22 cellular contexts compared by ENCODE assay signal in genomic region chr11:35677904-35678303, GRCh38. TPM values are rescaled to one million over a fixed set of nuclear protein-coding genes. Genes with fewer than 3 reads are reported as not detected.
"Had no signal": no experiment of that assay in that cellular context is flagged by ENCODE, and none has a peak within 500 bp of the region (broad histone marks: within the 10 kb centered on the region; RNA-seq: fewer than 3 reads in every experiment).

No MANE protein-coding gene starts in this region.

- ATAC-seq: gastrocnemius medialis; left lung; mucosa of descending colon; naive thymus-derived CD8-positive, alpha-beta T cell; SK-N-SH treated with all-trans-retinoic acid at 6 μM for 48 hours; T-cell had no signal

- H3K27me3 ChIP-seq: colonic mucosa, gastrocnemius medialis, left lung, spleen, suprapubic skin, transverse colon, uterus had no signal

- DNase-seq: activated CD4-positive, alpha-beta T cell treated with anti-CD3 and anti-CD28 coated beads, Interleukin-2, amount 50 U/mL, for 1 hour; activated CD8-positive, alpha-beta memory T cell treated with anti-CD3 and anti-CD28 coated beads, Interleukin-2, amount 50 U/mL, for 48 hours; activated gamma-delta T cell; activated T-cell treated with anti-CD3 and anti-CD28 coated beads, Interleukin-2, amount 50 U/mL, for 72 hours; amygdala; colonic mucosa; gastrocnemius medialis; kidney; left lung; mucosa of descending colon; naive thymus-derived CD8-positive, alpha-beta T cell; spleen; stimulated activated CD8-positive, alpha-beta memory T cell treated with anti-CD3 and anti-CD28 coated beads, Interleukin-4, amount 100 ng/mL, for 48 hours; T-cell; T-helper 9 cell; transverse colon; uterus had no signal

- H3K9me3 ChIP-seq: colonic mucosa, gastrocnemius medialis, left lung, mucosa of descending colon, spleen, suprapubic skin, transverse colon, uterus had no signal

- H3K4me3 Mint-ChIP-seq: activated naive CD8-positive, alpha-beta T cell; activated T-cell treated with anti-CD3 and anti-CD28 coated beads, Interleukin-2, amount 50 U/mL, for 72 hours; brain; stimulated activated naive CD8-positive, alpha-beta T cell treated with anti-CD3 and anti-CD28 coated beads, Interleukin-15, Interleukin-2, amounts not matched to agents 100 ng/mL and 50 ng/mL, for 24 hours; T-cell had no signal

- H3K27me3 Mint-ChIP-seq: activated naive CD8-positive, alpha-beta T cell; naive thymus-derived CD8-positive, alpha-beta T cell; stimulated activated naive CD8-positive, alpha-beta T cell treated with anti-CD3 and anti-CD28 coated beads, Interleukin-15, Interleukin-2, amounts not matched to agents 100 ng/mL and 50 ng/mL, for 24 hours; T-cell had no signal

- H3K36me3 ChIP-seq: colonic mucosa, gastrocnemius medialis, left lung, spleen, suprapubic skin, transverse colon, uterus had no signal

- H3K4me3 ChIP-seq: colonic mucosa, gastrocnemius medialis, left lung, mucosa of descending colon, spleen, suprapubic skin, transverse colon, uterus had no signal

- H3K9me3 Mint-ChIP-seq: activated T-cell treated with anti-CD3 and anti-CD28 coated beads, Interleukin-2, amount 50 U/mL, for 72 hours; naive thymus-derived CD8-positive, alpha-beta T cell; stimulated activated naive CD8-positive, alpha-beta T cell treated with anti-CD3 and anti-CD28 coated beads, Interleukin-15, Interleukin-2, amounts not matched to agents 100 ng/mL and 50 ng/mL, for 24 hours; T-cell had no signal

- H3K4me1 ChIP-seq: uterus had no signal

- H3K27ac Mint-ChIP-seq: activated naive CD8-positive, alpha-beta T cell; activated T-cell treated with anti-CD3 and anti-CD28 coated beads, Interleukin-2, amount 50 U/mL, for 72 hours; stimulated activated naive CD8-positive, alpha-beta T cell treated with anti-CD3 and anti-CD28 coated beads, Interleukin-15, Interleukin-2, amounts not matched to agents 100 ng/mL and 50 ng/mL, for 24 hours had no signal

- H3K27ac ChIP-seq: colonic mucosa, left lung, spleen, suprapubic skin, transverse colon, uterus had no signal

RNA-seq across cellular contexts. Expression of gene FJX1, which starts 59.6 kb away (rescaled TPM):
- total RNA-seq: naive thymus-derived CD8-positive, alpha-beta T cell had no signal
